In genomic region chr2:13413989-13414388, GRCh38 we compare ENCODE assay signal across 1 cellular context.
TF ChIP-seq lines count a peak whose summit lies in the region.

No MANE protein-coding gene starts in this region.

TF ChIP-seq in GM12878, 131 proteins besides CTCF, POLR2A, EP300 and RAD21 (continued from another document):
- TF ChIP-seq REST (IDR thresholded peaks at IDR 0.05; ENCODE audit: low read depth, low read length) (no peak), IKZF1 (conservative IDR thresholded peaks at IDR 0.05) (no peak), ZNF274 (IDR thresholded peaks at IDR 0.05; ENCODE audit: insufficient read depth, insufficient read length) (no peak), SKIL (IDR thresholded peaks at IDR 0.05; ENCODE audit: low read depth, poor library complexity, severe bottlenecking) (no peak), ELK1 (IDR thresholded peaks at IDR 0.05; ENCODE audit: low read depth, low read length) (no peak), ZNF622 (IDR thresholded peaks at IDR 0.05) (no peak), SRF (IDR thresholded peaks at IDR 0.05; ENCODE audit: low read depth in 2 of 2, low read length in 2 of 2) (no peak), ZNF217 (IDR thresholded peaks at IDR 0.05) (no peak), DPF2 (IDR thresholded peaks at IDR 0.05) (no peak), NKRF (conservative IDR thresholded peaks at IDR 0.05) (no peak), KDM1A (IDR thresholded peaks at IDR 0.05; ENCODE audit: borderline replicate concordance) (no peak), NRF1 (conservative IDR thresholded peaks at IDR 0.05; ENCODE audit: low read depth, low read length) (no peak), ZBTB11 (CRISPR knock-in tag; IDR thresholded peaks at IDR 0.05) (no peak)
